Comparison of ENCODE assay signal across 35 cellular contexts in the genomic region with DNA sequence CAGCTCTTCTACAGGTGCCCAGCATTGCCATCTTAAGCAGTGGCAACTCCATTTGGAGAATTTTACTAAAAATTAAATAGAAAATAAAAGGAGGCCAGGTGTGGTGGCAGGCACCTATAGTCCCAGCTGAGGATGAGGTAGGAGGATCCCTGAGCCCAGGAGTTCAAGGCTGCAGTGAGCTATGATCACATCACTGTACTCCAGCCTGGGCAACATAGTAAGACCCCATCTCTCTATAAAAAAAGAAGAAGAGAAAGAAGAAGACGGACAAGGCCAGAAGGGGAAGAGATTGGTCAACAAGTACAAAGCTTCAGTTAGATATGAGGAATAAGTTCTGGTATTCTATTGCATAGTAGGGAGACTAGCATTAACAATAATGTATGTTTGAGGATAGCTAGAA.
"Had no signal": no experiment of that assay in that cellular context is flagged by ENCODE, and none has a peak within 500 bp of the region (broad histone marks: within the 10 kb centered on the region; RNA-seq: fewer than 3 reads in every experiment).

No MANE protein-coding gene starts in this region.

- H3K27me3 ChIP-seq: adrenal gland, body of pancreas, brain microvascular endothelial cell, breast epithelium had no signal

- H3K4me3 ChIP-seq: adrenal gland, body of pancreas, breast epithelium had no signal

- H3K36me3 ChIP-seq: adrenal gland, brain microvascular endothelial cell, breast epithelium had no signal

- H3K4me1 ChIP-seq: adrenal gland, body of pancreas, breast epithelium had no signal

- H3K4me3 Mint-ChIP-seq: activated B cell treated with CpG ODN at 0.5 μM for 24 hours; activated CD4-positive, alpha-beta memory T cell treated with anti-CD3 and anti-CD28 coated beads for 36 hours; activated CD4-positive, alpha-beta T cell treated with anti-CD3 and anti-CD28 coated beads, Interleukin-2, amount 10 ng/mL, durations not matched to agents 24 days and 14 days; activated CD8-positive, alpha-beta T cell treated with anti-CD3 and anti-CD28 coated beads for 36 hours; activated naive CD4-positive, alpha-beta T cell treated with anti-CD3 and anti-CD28 coated beads for 36 hours; activated naive CD8-positive, alpha-beta T cell treated with anti-CD3 and anti-CD28 coated beads for 36 hours; activated T-cell treated with anti-CD3 and anti-CD28 coated beads, Interleukin-2, amount 50 U/mL, for 4 hours; activated T-cell treated with anti-CD3 and anti-CD28 coated beads, Interleukin-2, amount 50 U/mL, for 72 hours; activated T-helper 1 cell treated with anti-CD3 and anti-CD28 coated beads, Interleukin-12 subunit alpha, Interleukin-12 subunit beta, Interleukin-2, Interleukin-4 antibody, amounts not matched to agents 30 ng/mL and 10 ng/mL and 1 ng/mL, durations not matched to agents 14 hours and 24 hours and 36 hours; activated T-helper 17 cell treated with anti-CD3 and anti-CD28 coated beads, Interleukin-2, amount 50 U/mL, for 72 hours; T-helper 2 cell treated with Interferon-gamma antibody and Interleukin-4, amounts not matched to agents 5 μg/mL and 100 μg/mL, for 36 hours had no signal

- ATAC-seq: activated CD8-positive, alpha-beta T cell treated with anti-CD3 and anti-CD28 coated beads for 36 hours; activated naive CD4-positive, alpha-beta T cell treated with anti-CD3 and anti-CD28 coated beads, Interleukin-2, amount 50 U/mL, for 72 hours; activated T-cell treated with anti-CD3 and anti-CD28 coated beads, Interleukin-2, amount 50 U/mL, for 4 hours; activated T-cell treated with anti-CD3 and anti-CD28 coated beads, Interleukin-2, amount 50 U/mL, for 72 hours; activated T-helper 17 cell treated with anti-CD3 and anti-CD28 coated beads, Interleukin-2, amount 50 U/mL, for 72 hours; body of pancreas had no signal

- DNase-seq: activated B cell treated with CpG ODN at 0.5 μM for 24 hours; activated CD4-positive, alpha-beta memory T cell treated with anti-CD3 and anti-CD28 coated beads for 36 hours; activated CD4-positive, alpha-beta T cell treated with anti-CD3 and anti-CD28 coated beads for 4 hours; activated CD4-positive, alpha-beta T cell treated with anti-CD3 and anti-CD28 coated beads, Interleukin-2, amount 10 ng/mL, durations not matched to agents 24 days and 14 days; activated CD4-positive, alpha-beta T cell treated with anti-CD3 and anti-CD28 coated beads, Interleukin-2, amount 50 U/mL, for 1 hour; activated CD4-positive, alpha-beta T cell treated with anti-CD3 and anti-CD28 coated beads, Interleukin-2, amount 50 U/mL, for 4 hours; activated CD4-positive, CD25-positive, alpha-beta regulatory T cell treated with anti-CD3 and anti-CD28 coated beads, Interleukin-2, amount 50 U/mL, for 72 hours; activated CD8-positive, alpha-beta memory T cell treated with anti-CD3 and anti-CD28 coated beads, Interleukin-2, amount 50 U/mL, for 4 hours; activated CD8-positive, alpha-beta T cell treated with anti-CD3 and anti-CD28 coated beads for 36 hours; activated effector memory CD4-positive, alpha-beta T cell treated with anti-CD3 and anti-CD28 coated beads, Interleukin-2, amount 50 U/mL, for 16 hours; activated gamma-delta T cell treated with Interleukin-2 at 50 U/mL for 16 hours; activated naive CD4-positive, alpha-beta T cell; activated naive CD4-positive, alpha-beta T cell treated with anti-CD3 and anti-CD28 coated beads for 36 hours; activated naive CD4-positive, alpha-beta T cell treated with anti-CD3 and anti-CD28 coated beads, Interleukin-2, amount 50 U/mL, for 16 hours; activated naive CD8-positive, alpha-beta T cell treated with anti-CD3 and anti-CD28 coated beads for 36 hours; activated T-cell treated with anti-CD3 and anti-CD28 coated beads for 4 hours; activated T-cell treated with anti-CD3 and anti-CD28 coated beads, Interleukin-2, amount 50 U/mL, for 1 hour; activated T-cell treated with anti-CD3 and anti-CD28 coated beads, Interleukin-2, amount 50 U/mL, for 4 hours; activated T-cell treated with anti-CD3 and anti-CD28 coated beads, Interleukin-2, amount 50 U/mL, for 72 hours; adrenal gland; amniotic stem cell; aorta; body of pancreas; brain microvascular endothelial cell; central memory CD4-positive, alpha-beta T cell; T-helper 2 cell; T-helper 9 cell had no signal

- H3K9me3 ChIP-seq: adrenal gland, body of pancreas, breast epithelium had no signal

- H3K27me3 Mint-ChIP-seq: activated B cell treated with CpG ODN at 0.5 μM for 24 hours; activated CD4-positive, alpha-beta memory T cell treated with anti-CD3 and anti-CD28 coated beads for 36 hours; activated CD4-positive, alpha-beta T cell treated with anti-CD3 and anti-CD28 coated beads, Interleukin-2, amount 10 ng/mL, durations not matched to agents 24 days and 14 days; activated CD8-positive, alpha-beta T cell treated with anti-CD3 and anti-CD28 coated beads for 36 hours; activated naive CD8-positive, alpha-beta T cell treated with anti-CD3 and anti-CD28 coated beads for 36 hours; activated T-helper 17 cell treated with anti-CD3 and anti-CD28 coated beads, Interleukin-2, amount 50 U/mL, for 72 hours had no signal

- H3K27ac ChIP-seq: adrenal gland, body of pancreas, brain microvascular endothelial cell, breast epithelium, VCaP had no signal

- FAIRE-seq: astrocyte, TTC549 had no signal

- H3K27ac Mint-ChIP-seq: activated B cell treated with CpG ODN at 0.5 μM for 24 hours; activated CD4-positive, alpha-beta memory T cell treated with anti-CD3 and anti-CD28 coated beads for 36 hours; activated CD4-positive, alpha-beta T cell treated with anti-CD3 and anti-CD28 coated beads, Interleukin-2, amount 10 ng/mL, durations not matched to agents 24 days and 14 days; activated CD8-positive, alpha-beta T cell treated with anti-CD3 and anti-CD28 coated beads for 36 hours; activated naive CD4-positive, alpha-beta T cell treated with anti-CD3 and anti-CD28 coated beads for 36 hours; activated naive CD4-positive, alpha-beta T cell treated with anti-CD3 and anti-CD28 coated beads, Interleukin-2, amount 50 U/mL, for 72 hours; activated naive CD8-positive, alpha-beta T cell treated with anti-CD3 and anti-CD28 coated beads for 36 hours; activated T-cell treated with anti-CD3 and anti-CD28 coated beads, Interleukin-2, amount 50 U/mL, for 72 hours; activated T-helper 1 cell treated with anti-CD3 and anti-CD28 coated beads, Interleukin-12 subunit alpha, Interleukin-12 subunit beta, Interleukin-2, Interleukin-4 antibody, amounts not matched to agents 30 ng/mL and 10 ng/mL and 1 ng/mL, durations not matched to agents 14 hours and 24 hours and 36 hours; activated T-helper 17 cell treated with anti-CD3 and anti-CD28 coated beads, Interleukin-2, amount 50 U/mL, for 72 hours; T-helper 2 cell treated with Interferon-gamma antibody and Interleukin-4, amounts not matched to agents 5 μg/mL and 100 μg/mL, for 36 hours had no signal

- H3K4me1 Mint-ChIP-seq: activated B cell treated with CpG ODN at 0.5 μM for 24 hours; activated CD4-positive, alpha-beta T cell treated with anti-CD3 and anti-CD28 coated beads, Interleukin-2, amount 10 ng/mL, durations not matched to agents 24 days and 14 days; activated T-helper 17 cell treated with anti-CD3 and anti-CD28 coated beads, Interleukin-2, amount 50 U/mL, for 72 hours had no signal

- H3K9me3 Mint-ChIP-seq: activated B cell treated with CpG ODN at 0.5 μM for 24 hours; activated CD4-positive, alpha-beta memory T cell treated with anti-CD3 and anti-CD28 coated beads for 36 hours; activated CD4-positive, alpha-beta T cell treated with anti-CD3 and anti-CD28 coated beads, Interleukin-2, amount 10 ng/mL, durations not matched to agents 24 days and 14 days; activated CD8-positive, alpha-beta T cell treated with anti-CD3 and anti-CD28 coated beads for 36 hours; activated naive CD4-positive, alpha-beta T cell treated with anti-CD3 and anti-CD28 coated beads for 36 hours; activated naive CD4-positive, alpha-beta T cell treated with anti-CD3 and anti-CD28 coated beads, Interleukin-2, amount 50 U/mL, for 72 hours; activated naive CD8-positive, alpha-beta T cell treated with anti-CD3 and anti-CD28 coated beads for 36 hours; activated T-cell treated with anti-CD3 and anti-CD28 coated beads, Interleukin-2, amount 50 U/mL, for 4 hours; activated T-cell treated with anti-CD3 and anti-CD28 coated beads, Interleukin-2, amount 50 U/mL, for 72 hours; activated T-helper 1 cell treated with anti-CD3 and anti-CD28 coated beads, Interleukin-12 subunit alpha, Interleukin-12 subunit beta, Interleukin-2, Interleukin-4 antibody, amounts not matched to agents 30 ng/mL and 10 ng/mL and 1 ng/mL, durations not matched to agents 14 hours and 24 hours and 36 hours; activated T-helper 17 cell treated with anti-CD3 and anti-CD28 coated beads, Interleukin-2, amount 50 U/mL, for 72 hours; T-helper 2 cell treated with Interferon-gamma antibody and Interleukin-4, amounts not matched to agents 5 μg/mL and 100 μg/mL, for 36 hours had no signal

- H3K36me3 Mint-ChIP-seq: activated CD4-positive, alpha-beta memory T cell treated with anti-CD3 and anti-CD28 coated beads for 36 hours; activated naive CD4-positive, alpha-beta T cell treated with anti-CD3 and anti-CD28 coated beads, Interleukin-2, amount 50 U/mL, for 72 hours; activated naive CD8-positive, alpha-beta T cell treated with anti-CD3 and anti-CD28 coated beads for 36 hours had no signal
